In genomic region chr22:38503021-38503420, GRCh38 we compare ENCODE assay signal across 8 cellular contexts. TPM values are rescaled to one million over a fixed set of nuclear protein-coding genes. Genes with fewer than 3 reads are reported as not detected.
DNase-seq lines count a peak whose midpoint lies in the region; FAIRE-seq and TF ChIP-seq lines count a peak whose summit lies in the region.

No MANE protein-coding gene starts in this region.

- H3K18ac ChIP-seq in H9 (ENCODE audit: insufficient read length, low read depth, low read length), result no peak overlapping the region

- no peaks in the 10 kb centered on the region; the same call in 1 of the 2 replicates for H3K4me1 ChIP-seq in H9 (ENCODE audit: insufficient read depth, low read length)
- H3K4me1 ChIP-seq in skeletal muscle satellite cell (ENCODE audit: control insufficient read depth, insufficient read depth, low read length), result peaks cover 22% of the 10 kb centered on the region

- no peaks in the 10 kb centered on the region; the same call in 1 of the 2 replicates for H3K27me3 Mint-ChIP-seq in H9 (ENCODE audit: low read depth)

- no peak overlapping the region for H3K56ac ChIP-seq in H9 (ENCODE audit: insufficient read length, low read depth, low read length)

- no peak overlapping the region for H4K8ac ChIP-seq in H9 (replicated peaks; ENCODE audit: insufficient read length, low read depth, low read length)

- peak overlapping the region; percentile 82 for H3K4me3 ChIP-seq in WI38 (ENCODE audit: low read depth, low read length)
- H3K4me3 ChIP-seq in fibroblast of the aortic adventitia (ENCODE audit: low read depth, low read length), result peak overlapping the region; percentile 89
- H3K4me3 ChIP-seq in skeletal muscle satellite cell (ENCODE audit: low read length), result peak overlapping the region; percentile 100

- no peak overlapping the region for H2BK12ac ChIP-seq in H9 (ENCODE audit: insufficient read length, low read depth, low read length)

- peaks cover 37% of the 10 kb centered on the region; the same call in 1 of the 2 replicates for H3K79me2 ChIP-seq in H9 (ENCODE audit: insufficient read depth, low read length)

- H2BK5ac ChIP-seq in H9 (ENCODE audit: insufficient read length, low read length), result no peak overlapping the region

- peaks cover 7% of the 10 kb centered on the region for H3K23me2 ChIP-seq in H9 (ENCODE audit: insufficient read length, low read depth, low read length, poor library complexity, severe bottlenecking)

- no CpG with 5 or more reads among the region's 4 CpGs for WGBS in H9 (ENCODE audit: extremely low coverage, insufficient read length, low lambda C conversion rate)

- H3K9me3 Mint-ChIP-seq in H9, result peaks cover 0 to 8% of the 10 kb centered on the region in 2 experiments; a peak in 3 of 5 replicates

- H3K23ac ChIP-seq in H9 (ENCODE audit: insufficient read length, low read depth, low read length), result no peak overlapping the region

- H2AK5ac ChIP-seq in H9 (ENCODE audit: insufficient read length, low read length), result no peak overlapping the region

- H3K4ac ChIP-seq in H9 (ENCODE audit: low read depth, low read length), result no peak overlapping the region

- H3K27me3 ChIP-seq in H9 (ENCODE audit: insufficient read depth, low read length), result no peaks in the 10 kb centered on the region
- no peaks in the 10 kb centered on the region for H3K27me3 ChIP-seq in skeletal muscle satellite cell (ENCODE audit: control insufficient read depth, insufficient read depth, low read length)

- no peak overlapping the region for H3K14ac ChIP-seq in H9 (ENCODE audit: insufficient read depth, low read length)

- H2AFZ ChIP-seq in H9 (ENCODE audit: low read length), result no peak overlapping the region

- no peak overlapping the region for H3K27ac ChIP-seq in H9 (ENCODE audit: insufficient read length, low read depth, low read length)

- H3K4me1 Mint-ChIP-seq in H9, result peaks cover 33 to 38% of the 10 kb centered on the region in 2 experiments

- H3K4me3 Mint-ChIP-seq in H9, result peak overlapping the region; percentile 97 to 98

- H3K4me2 ChIP-seq in H9 (ENCODE audit: insufficient read depth, insufficient read length, low read length) (peak overlapping the region; percentile 37), skeletal muscle satellite cell (ENCODE audit: low read length) (peak overlapping the region; percentile 91)

- TF ChIP-seq CTCF in H9 (conservative IDR thresholded peaks at IDR 0.05) (no peak), WI38 (IDR thresholded peaks at IDR 0.05; ENCODE audit: low read depth, low read length) (no peak), fibroblast of the aortic adventitia (IDR thresholded peaks at IDR 0.05; ENCODE audit: insufficient read depth, low read length) (no peak), D721Med (IDR thresholded peaks at IDR 0.05; ENCODE audit: insufficient read depth, missing control alignments) (no peak)

- peaks cover 54 to 76% (median 73%) of the 10 kb centered on the region in 3 experiments for H3K36me3 Mint-ChIP-seq in H9 (ENCODE audit: insufficient read depth in 1 of 3, low read depth in 3 of 3)

- no peak overlapping the region for H2BK20ac ChIP-seq in H9 (ENCODE audit: low read depth, low read length, poor library complexity, severe bottlenecking)

- H4K91ac ChIP-seq in H9 (ENCODE audit: insufficient read length, low read depth, low read length), result no peak overlapping the region

- H3K27ac Mint-ChIP-seq in H9, result peak overlapping the region in 1 of 3 experiments; percentile 79; a peak in 3 of 7 replicates

- H2BK15ac ChIP-seq in H9 (ENCODE audit: low read depth, low read length), result no peak overlapping the region

- no peak overlapping the region for H4K5ac ChIP-seq in H9 (ENCODE audit: insufficient read length, low read depth, low read length)

- FAIRE-seq in D721Med (lab: Jason Lieb, UNC), result no peak

- H3T11ph ChIP-seq in H9 (ENCODE audit: low read length), result no peak overlapping the region

- H3K79me1 ChIP-seq in H9 (ENCODE audit: insufficient read depth, low read depth, low read length, poor library complexity, severe bottlenecking), result peaks cover 7% of the 10 kb centered on the region

- H2BK120ac ChIP-seq in H9 (ENCODE audit: low read depth, low read length, poor library complexity, severe bottlenecking), result no peak overlapping the region

- H3K9me3 ChIP-seq in H9 (ENCODE audit: control insufficient read depth, low read depth, low read length), result no peaks in the 10 kb centered on the region
- no peaks in the 10 kb centered on the region for H3K9me3 ChIP-seq in skeletal muscle satellite cell (replicated peaks; ENCODE audit: low read length)

- DNase-seq in H9, result no peak
- peak; percentile 12 for DNase-seq in fibroblast of the aortic adventitia (ENCODE audit: low read depth)
- no peak for DNase-seq in GM03348 (ENCODE audit: low spot score)
- no peak for DNase-seq in NCI-H1092 (lab: John Stamatoyannopoulos, UW)
- no peak for DNase-seq in D721Med (ENCODE audit: insufficient read length, low spot score)
- DNase-seq in HK-2 (ENCODE audit: unreplicated experiment), result no peak

- no peaks in the 10 kb centered on the region for H4K20me1 ChIP-seq in H9 (ENCODE audit: control insufficient read depth, insufficient read depth, insufficient read length)

- H3K9ac ChIP-seq in H9 (ENCODE audit: extremely low read depth, insufficient read length, low read length) (no peak overlapping the region), skeletal muscle satellite cell (ENCODE audit: low read depth, low read length) (peak overlapping the region; percentile 100)

- H3K36me3 ChIP-seq in skeletal muscle satellite cell (ENCODE audit: insufficient read depth, low read length), result peaks cover 65% of the 10 kb centered on the region

RNA-seq across cellular contexts. Expression of gene DDX17, which starts 3.1 kb away (rescaled TPM):
- total RNA-seq in H9 (2021) (529 and 538 TPM in 2 replicates), fibroblast of the aortic adventitia (ENCODE audit: low replicate concordance) (322 and 701 TPM in 2 replicates)
- 213 and 252 TPM in 2 replicates for total RNA-seq in skeletal muscle satellite cell (2012; rRNA removed)

RNA-seq across cellular contexts. Expression of gene KDELR3, which starts 35.1 kb away (rescaled TPM):
- total RNA-seq in H9 (2021), result 7.2 and 7.3 TPM in 2 replicates
- total RNA-seq in fibroblast of the aortic adventitia (ENCODE audit: low replicate concordance), result 22.1 and 183 TPM in 2 replicates
- total RNA-seq in skeletal muscle satellite cell (2012; rRNA removed), result 102 and 137 TPM in 2 replicates

RNA-seq across cellular contexts. Expression of gene KCNJ4, which starts 48.0 kb away (rescaled TPM):
- 0.88 and 0.92 TPM in 2 replicates for total RNA-seq in H9 (2021)
- not detected in 2 replicates for total RNA-seq in fibroblast of the aortic adventitia (ENCODE audit: low replicate concordance)
- not detected in 2 replicates for total RNA-seq in skeletal muscle satellite cell (2012; rRNA removed)
